In the genomic region with DNA sequence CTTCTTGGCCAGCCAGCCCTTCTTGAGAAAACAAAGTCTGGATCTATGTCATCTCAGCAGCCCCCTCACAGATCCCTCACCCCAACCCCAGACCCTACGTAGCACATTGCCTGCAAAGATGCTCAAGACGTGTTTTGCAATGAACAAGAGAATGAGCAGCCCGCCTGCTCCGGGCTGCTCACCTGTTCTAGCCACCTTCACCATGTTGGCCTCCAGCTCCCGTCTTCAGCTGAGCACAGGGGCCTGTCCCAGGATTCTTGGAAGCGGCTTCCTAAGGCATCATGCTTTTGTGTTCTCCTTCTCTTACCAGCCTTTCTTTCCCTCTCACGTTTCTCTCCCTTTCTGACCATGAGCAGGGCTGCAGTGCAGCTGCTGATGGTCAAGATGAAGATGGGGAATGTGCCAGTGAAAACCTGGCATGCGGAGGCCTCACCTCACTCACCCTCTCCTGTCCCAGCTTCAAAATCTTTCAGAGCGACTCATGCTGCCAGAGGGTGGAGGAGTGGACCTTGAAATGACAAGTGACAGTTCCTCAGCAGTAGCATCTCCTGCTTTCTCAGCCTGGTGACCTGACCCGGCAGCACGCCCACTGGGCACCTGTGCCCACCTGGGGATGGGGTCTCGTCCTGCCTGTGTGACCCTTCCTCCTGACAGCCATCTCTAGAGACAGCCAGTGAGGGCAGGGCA, we compare ENCODE assay signal across 14 cellular contexts. TPM values are rescaled to one million over a fixed set of nuclear protein-coding genes. Genes with fewer than 3 reads are reported as not detected.
A peak's percentile ranks its signal among the peaks of the same experiment; 100 is the strongest.
DNase-seq lines count a peak whose midpoint lies in the region; ATAC-seq and TF ChIP-seq lines count a peak whose summit lies in the region.
"Had no signal": no experiment of that assay in that cellular context is flagged by ENCODE, and none has a peak within 500 bp of the region (broad histone marks: within the 10 kb centered on the region; RNA-seq: fewer than 3 reads in every experiment).

No MANE protein-coding gene starts in this region.

- POLR2A ChIA-PET in CD4-positive, alpha-beta memory T cell (lab: Charles Lee; ENCODE audit: partially characterized antibody): no interaction called here

- intact Hi-C loops in CD4-positive, alpha-beta memory T cell (cut with micrococcal nuclease): no loop called here

- H3K9ac ChIP-seq in endodermal cell (ENCODE audit: extremely low read depth, low read length, poor library complexity, severe bottlenecking): no peak overlapping the region

- H3K4me1 ChIP-seq in CD4-positive, alpha-beta memory T cell (ENCODE audit: insufficient read depth, low read length): peaks cover 49% of the 10 kb centered on the region
- H3K4me1 ChIP-seq in endodermal cell (ENCODE audit: control insufficient read depth, insufficient read depth, low read length): peaks cover 9% of the 10 kb centered on the region
- peaks cover 89 to 93% of the 10 kb centered on the region in 2 experiments for H3K4me1 ChIP-seq in neutrophil (ENCODE audit: control insufficient read depth in 1 of 2, insufficient read depth in 1 of 2, low read depth in 1 of 2, low read length in 1 of 2)
- H3K4me1 ChIP-seq: prostate gland had no signal

- H3K27me3 ChIP-seq in CD4-positive, alpha-beta memory T cell (ENCODE audit: insufficient read depth, low read length): no peaks in the 10 kb centered on the region
- no peaks in the 10 kb centered on the region for H3K27me3 ChIP-seq in endodermal cell (ENCODE audit: control insufficient read depth, insufficient read depth, low read length, poor library complexity, severe bottlenecking)
- no peaks in the 10 kb centered on the region for H3K27me3 ChIP-seq in neutrophil

- H3K4me3 ChIP-seq in CD4-positive, alpha-beta memory T cell (ENCODE audit: low read length in 2 of 2): no peak overlapping the region
- H3K4me3 ChIP-seq in endodermal cell (ENCODE audit: low read length) (no peak overlapping the region), neutrophil (ENCODE audit: low read depth in 1 of 2, low read length in 1 of 2) (peak overlapping the region; percentile 55 to 60)
- H3K4me3 ChIP-seq: prostate gland had no signal

- no peak for TF ChIP-seq CTCF in endodermal cell (conservative IDR thresholded peaks at IDR 0.05)
- TF ChIP-seq CTCF in neutrophil (IDR thresholded peaks at IDR 0.05): no peak

- DNase-seq in CD4-positive, alpha-beta memory T cell: no peak
- DNase-seq in NCI-H226: peak; percentile 50
- peak; percentile 37 for DNase-seq in endodermal cell
- DNase-seq in NCI-H748 treated with DMSO at 0.1 percent for 48 hours (lab: John Stamatoyannopoulos, UW): no peak
- no peak for DNase-seq in SHP77 treated with DMSO at 0.1 percent for 48 hours (lab: John Stamatoyannopoulos, UW)
- DNase-seq: activated CD4-positive, alpha-beta T cell treated with anti-CD3 and anti-CD28 coated beads for 48 hours; erythroblast; immature natural killer cell; NCI-H1092 had no signal

- H3K4me1 Mint-ChIP-seq in CD4-positive, alpha-beta memory T cell: peaks cover 39 to 84% (median 52%) of the 10 kb centered on the region in 4 donors
- H3K4me1 Mint-ChIP-seq in endodermal cell: peaks cover 62% of the 10 kb centered on the region

- H3K9me3 ChIP-seq in CD4-positive, alpha-beta memory T cell (ENCODE audit: control insufficient read depth in 1 of 2, low read length in 2 of 2): no peaks in the 10 kb centered on the region
- H3K9me3 ChIP-seq in endodermal cell (ENCODE audit: control insufficient read depth, low read length): no peaks in the 10 kb centered on the region
- H3K9me3 ChIP-seq in neutrophil: no peaks in the 10 kb centered on the region
- H3K9me3 ChIP-seq: prostate gland had no signal

- H3K4me3 Mint-ChIP-seq in CD4-positive, alpha-beta memory T cell: peak overlapping the region in 2 of 8 donors; percentile 26 to 28
- no peak overlapping the region for H3K4me3 Mint-ChIP-seq in endodermal cell

- H3K27ac Mint-ChIP-seq in CD4-positive, alpha-beta memory T cell: peak overlapping the region in 6 of 7 donors; percentile 12 to 82 (median 68)
- H3K27ac Mint-ChIP-seq in endodermal cell: peak overlapping the region; percentile 45

- H3K36me3 Mint-ChIP-seq in CD4-positive, alpha-beta memory T cell: no peaks in the 10 kb centered on the region
- no peaks in the 10 kb centered on the region for H3K36me3 Mint-ChIP-seq in endodermal cell (ENCODE audit: low read depth)
- H3K36me3 Mint-ChIP-seq: immature natural killer cell had no signal

- H3K27ac ChIP-seq in CD4-positive, alpha-beta memory T cell (ENCODE audit: low read depth, low read length): no peak overlapping the region
- H3K27ac ChIP-seq in endodermal cell (ENCODE audit: low read depth, low read length) (no peak overlapping the region), neutrophil (peak overlapping the region; percentile 82)
- H3K27ac ChIP-seq: prostate gland had no signal

- H3K27me3 Mint-ChIP-seq in CD4-positive, alpha-beta memory T cell: peaks cover 0 to 2% of the 10 kb centered on the region in 2 donors
- H3K27me3 Mint-ChIP-seq in endodermal cell (ENCODE audit: insufficient read depth): peaks cover 3% of the 10 kb centered on the region

- no peaks in the 10 kb centered on the region for H3K9me3 Mint-ChIP-seq in CD4-positive, alpha-beta memory T cell
- peaks cover 2% of the 10 kb centered on the region for H3K9me3 Mint-ChIP-seq in endodermal cell
- H3K9me3 Mint-ChIP-seq: immature natural killer cell had no signal

- WGBS in endodermal cell (ENCODE audit: insufficient coverage in 1 of 2, insufficient read length in 1 of 2), 2 experiments: 89 to 90% methylated on average over 9 to 12 of the region's 12 CpGs

- CTCF ChIA-PET in CD4-positive, alpha-beta memory T cell (lab: Charles Lee; ENCODE audit: partially characterized antibody): no interaction called here

- no peak for ATAC-seq in HG03139 (IDR thresholded peaks at IDR 0.05; ENCODE audit: unreplicated experiment)
- ATAC-seq in HG03439 (IDR thresholded peaks at IDR 0.05; ENCODE audit: unreplicated experiment): no peak
- ATAC-seq: Panc1 had no signal

- no peaks in the 10 kb centered on the region for H3K36me3 ChIP-seq in CD4-positive, alpha-beta memory T cell (ENCODE audit: insufficient read depth, low read length)
- no peaks in the 10 kb centered on the region for H3K36me3 ChIP-seq in endodermal cell (ENCODE audit: control insufficient read depth, insufficient read depth, low read length)
- no peaks in the 10 kb centered on the region for H3K36me3 ChIP-seq in neutrophil
- H3K36me3 ChIP-seq: prostate gland had no signal

RNA-seq across cellular contexts. Expression of a gene that starts 46.1 kb away (rescaled TPM):
- total RNA-seq in CD4-positive, alpha-beta memory T cell: 1 to 10 TPM; 5.6 to 6.7 TPM
- polyA plus RNA-seq in CD4-positive, alpha-beta memory T cell: 1 to 10 TPM; 3.6 to 6.0 TPM
- 10 to 100 TPM in 1 of 2 donors, 1 to 10 TPM in 1; 6.6 to 11.0 TPM for total RNA-seq in endodermal cell
- polyA plus RNA-seq in endodermal cell (2013, experiment 1 of 2): 20.7 TPM
- 17.6 TPM for polyA plus RNA-seq in endodermal cell (2013, experiment 2 of 2)

Comparison
In these comparisons a context has a peak if more than half of its experiments do, and no peak if none do; other contexts are left out.
1. DNase-seq: peak in NCI-H226 (single experiment) and endodermal cell (single experiment); none in CD4-positive, alpha-beta memory T cell (0 of 5), NCI-H748 treated with DMSO at 0.1 percent for 48 hours (single experiment) and SHP77 treated with DMSO at 0.1 percent for 48 hours (single experiment).
2. H3K4me3 ChIP-seq: peak in neutrophil (2 of 2); none in CD4-positive, alpha-beta memory T cell (0 of 2) and endodermal cell (single experiment).